In genomic region chr5:143011621-143012020, GRCh38 we compare ENCODE assay signal across 13 cellular contexts.
DNase-seq lines count a peak whose midpoint lies in the region; ATAC-seq and TF ChIP-seq lines count a peak whose summit lies in the region.
"Had no signal": no experiment of that assay in that cellular context is flagged by ENCODE, and none has a peak within 500 bp of the region (broad histone marks: within the 10 kb centered on the region; RNA-seq: fewer than 3 reads in every experiment).

No MANE protein-coding gene starts in this region.

- no peaks in the 10 kb centered on the region for H3K27me3 ChIP-seq in left lung

- peaks cover 7 to 33% of the 10 kb centered on the region in 2 donors for H3K4me1 ChIP-seq in left lung

- H3K36me3 ChIP-seq in left lung, result peaks cover 0 to 18% of the 10 kb centered on the region in 2 donors

- no peak for ATAC-seq in GM19328 (IDR thresholded peaks at IDR 0.05; ENCODE audit: unreplicated experiment)
- ATAC-seq in GM21390 (IDR thresholded peaks at IDR 0.05; ENCODE audit: unreplicated experiment), result no peak
- ATAC-seq in left lung, result no peak
- ATAC-seq: T-cell had no signal

- no peak overlapping the region for H3K27ac ChIP-seq in left lung

- TF ChIP-seq CTCF in astrocyte of the cerebellum (IDR thresholded peaks at IDR 0.05; ENCODE audit: low read depth, low read length, missing control alignments) (no peak), left lung (IDR thresholded peaks at IDR 0.05) (no peak)

- no peaks in the 10 kb centered on the region for H3K9me3 ChIP-seq in left lung

- in situ Hi-C loops in astrocyte of the cerebellum (cut with HindIII; ENCODE audit: low sequenced_read_pairs), result no loop called here

- DNase-seq in NCI-H748 (lab: John Stamatoyannopoulos, UW; ENCODE audit: unreplicated experiment) (peak; percentile 85), NCI-H748 treated with DMSO at 0.1 percent for 48 hours (lab: John Stamatoyannopoulos, UW) (no peak), MV-4-11 (lab: John Stamatoyannopoulos, UW) (peak; percentile 37), astrocyte of the cerebellum (ENCODE audit: low read depth) (peak; percentile 44), non-pigmented ciliary epithelial cell (ENCODE audit: low read depth) (peak; percentile 63), left lung (no peak)
- DNase-seq: activated CD8-positive, alpha-beta memory T cell treated with anti-CD3 and anti-CD28 coated beads for 24 hours; GOT3; KG1; NCI-H524 treated with DMSO at 0.1 percent for 48 hours; T-cell had no signal

- H3K4me3 ChIP-seq in astrocyte of the cerebellum (ENCODE audit: low read depth, low read length) (no peak overlapping the region), left lung (no peak overlapping the region)

- intact Hi-C loops in left lung (cut with DNase I), result no loop called here

Comparison
In these comparisons a context has a peak if more than half of its experiments do, and no peak if none do; other contexts are left out.
1. DNase-seq: peak in NCI-H748 (single experiment), MV-4-11 (single experiment), astrocyte of the cerebellum (single experiment) and non-pigmented ciliary epithelial cell (single experiment); none in NCI-H748 treated with DMSO at 0.1 percent for 48 hours (single experiment) and left lung (0 of 2).